23 cellular contexts compared by ENCODE assay signal in genomic region chr17:69978056-69978646, GRCh38.
DNase-seq lines count a peak whose midpoint lies in the region; ATAC-seq, FAIRE-seq and TF ChIP-seq lines count a peak whose summit lies in the region.
"Had no signal": no experiment of that assay in that cellular context is flagged by ENCODE, and none has a peak within 500 bp of the region (broad histone marks: within the 10 kb centered on the region; RNA-seq: fewer than 3 reads in every experiment).

No MANE protein-coding gene starts in this region.

- no peaks in the 10 kb centered on the region for H3K36me3 ChIP-seq in SJSA1

- no peaks in the 10 kb centered on the region for H3K9me3 ChIP-seq in SJSA1 (replicated peaks)

- H3K4me1 ChIP-seq in SJSA1 (replicated peaks) = peaks cover 18% of the 10 kb centered on the region

- TF ChIP-seq CTCF in choroid plexus epithelial cell (conservative IDR thresholded peaks at IDR 0.05; ENCODE audit: low read depth, low read length) (no peak), mesothelial cell of epicardium (IDR thresholded peaks at IDR 0.05; ENCODE audit: unreplicated experiment) (no peak)

- H3K27ac Mint-ChIP-seq in mesothelial cell of epicardium = peak overlapping the region; percentile 47
- H3K27ac Mint-ChIP-seq: CD8-positive, alpha-beta memory T cell; HFFc6; IgD-negative memory B cell had no signal

- H3K9me3 Mint-ChIP-seq in mesothelial cell of epicardium = peaks cover 23% of the 10 kb centered on the region

- no peak for ATAC-seq in HG03571 (IDR thresholded peaks at IDR 0.05; ENCODE audit: unreplicated experiment)
- ATAC-seq in activated CD4-positive, CD25-positive, alpha-beta regulatory T cell treated with anti-CD3 and anti-CD28 coated beads, Interleukin-2, amount 50 U/mL, for 24 hours = no peak

- H3K27ac ChIP-seq in SJSA1 = peak overlapping the region; percentile 21; the same call in 1 of the 2 replicates
- H3K27ac ChIP-seq: SK-N-MC had no signal

- H3K4me3 ChIP-seq in SJSA1 (no peak overlapping the region), choroid plexus epithelial cell (ENCODE audit: low read depth, low read length) (no peak overlapping the region)
- H3K4me3 ChIP-seq: SK-N-MC had no signal

- no peaks in the 10 kb centered on the region for H3K27me3 Mint-ChIP-seq in mesothelial cell of epicardium (ENCODE audit: low read depth)
- H3K27me3 Mint-ChIP-seq: CD8-positive, alpha-beta memory T cell; IgD-negative memory B cell had no signal

- peak; percentile 65 for FAIRE-seq in urothelium cell line (lab: Jason Lieb, UNC)
- FAIRE-seq: HTR-8/SVneo had no signal

- peaks cover 14% of the 10 kb centered on the region for H3K4me1 Mint-ChIP-seq in mesothelial cell of epicardium
- H3K4me1 Mint-ChIP-seq: CD8-positive, alpha-beta memory T cell; IgD-negative memory B cell had no signal

- H3K36me3 Mint-ChIP-seq in mesothelial cell of epicardium = peaks cover 9% of the 10 kb centered on the region
- H3K36me3 Mint-ChIP-seq: CD8-positive, alpha-beta memory T cell; IgD-negative memory B cell had no signal

- H3K4me3 Mint-ChIP-seq in mesothelial cell of epicardium = no peak overlapping the region
- H3K4me3 Mint-ChIP-seq: CD8-positive, alpha-beta memory T cell; HFFc6; IgD-negative memory B cell had no signal

- H3K27me3 ChIP-seq in SJSA1 (replicated peaks) = no peaks in the 10 kb centered on the region

- DNase-seq in SJSA1 (ENCODE audit: low read depth in 1 of 2, low spot score in 2 of 2) (peak in 1 of 2 experiments; percentile 38), choroid plexus epithelial cell (ENCODE audit: low read depth) (peak; percentile 43), mesothelial cell of epicardium (ENCODE audit: low spot score in 2 of 2, unreplicated experiment in 2 of 2) (no peak), urothelium cell line (ENCODE audit: low spot score) (no peak), NCI-H524 treated with DMSO at 0.1 percent for 48 hours (lab: John Stamatoyannopoulos, UW) (no peak)
- DNase-seq: ACHN; C1 segment of cervical spinal cord; CD8-positive, alpha-beta memory T cell; H7; HFFc6; Karpas-422; MM.1S; NCI-H1092 treated with DMSO at 0.1 percent for 48 hours; NCI-H146; NCI-H2081; NCI-H510A; NCI-H774; Right ventricle myocardium superior had no signal
